1 cellular context compared by ENCODE assay signal in the genomic region with DNA sequence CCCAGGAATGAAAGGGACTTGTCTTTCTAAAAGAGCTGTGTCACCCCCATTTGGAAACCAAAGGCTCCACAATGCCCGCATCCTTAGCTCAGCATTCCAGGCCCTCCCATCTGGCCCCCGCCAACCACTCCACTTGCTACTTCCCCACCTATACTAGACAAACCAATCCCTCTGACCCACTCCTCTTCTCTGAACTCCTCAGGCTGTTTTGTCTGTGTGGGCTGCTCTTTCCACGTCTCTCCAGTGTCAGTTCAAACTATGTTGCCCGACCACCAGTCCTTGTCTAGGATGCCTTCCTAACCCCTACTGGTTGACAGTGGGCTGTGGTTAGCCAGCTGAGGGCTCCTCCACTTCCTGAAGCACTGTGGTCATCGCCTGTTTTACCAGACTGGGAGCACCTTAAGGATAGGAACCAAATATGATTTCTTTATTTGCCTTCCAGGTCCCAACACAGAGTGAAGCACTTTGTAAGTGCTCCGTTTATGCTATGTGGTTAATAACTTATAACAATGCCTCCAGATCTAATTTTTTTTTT.
TF ChIP-seq lines count a peak whose summit lies in the region.

No MANE protein-coding gene starts in this region.

TF ChIP-seq in H1, 55 proteins besides CTCF, POLR2A, EP300 and RAD21:
- TF ChIP-seq EGR1 (IDR thresholded peaks at IDR 0.05; ENCODE audit: borderline replicate concordance, low read depth, low read length), result no peak
- no peak for TF ChIP-seq ATF2 (IDR thresholded peaks at IDR 0.05; ENCODE audit: low read length)
- TF ChIP-seq, protein P1, sequence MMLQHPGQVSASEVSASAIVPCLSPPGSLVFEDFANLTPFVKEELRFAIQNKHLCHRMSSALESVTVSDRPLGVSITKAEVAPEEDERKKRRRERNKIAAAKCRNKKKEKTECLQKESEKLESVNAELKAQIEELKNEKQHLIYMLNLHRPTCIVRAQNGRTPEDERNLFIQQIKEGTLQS (IDR thresholded peaks at IDR 0.05; ENCODE audit: insufficient read depth, low read depth, low read length), result no peak
- no peak for TF ChIP-seq SRF (IDR thresholded peaks at IDR 0.05; ENCODE audit: low read depth, low read length)
- no peak for TF ChIP-seq PHF8 (conservative IDR thresholded peaks at IDR 0.05; ENCODE audit: low read depth, low read length)
- TF ChIP-seq CHD1 (IDR thresholded peaks at IDR 0.05; ENCODE audit: low read depth, low read length), result no peak
